1 cellular context compared by ENCODE assay signal in the genomic region with DNA sequence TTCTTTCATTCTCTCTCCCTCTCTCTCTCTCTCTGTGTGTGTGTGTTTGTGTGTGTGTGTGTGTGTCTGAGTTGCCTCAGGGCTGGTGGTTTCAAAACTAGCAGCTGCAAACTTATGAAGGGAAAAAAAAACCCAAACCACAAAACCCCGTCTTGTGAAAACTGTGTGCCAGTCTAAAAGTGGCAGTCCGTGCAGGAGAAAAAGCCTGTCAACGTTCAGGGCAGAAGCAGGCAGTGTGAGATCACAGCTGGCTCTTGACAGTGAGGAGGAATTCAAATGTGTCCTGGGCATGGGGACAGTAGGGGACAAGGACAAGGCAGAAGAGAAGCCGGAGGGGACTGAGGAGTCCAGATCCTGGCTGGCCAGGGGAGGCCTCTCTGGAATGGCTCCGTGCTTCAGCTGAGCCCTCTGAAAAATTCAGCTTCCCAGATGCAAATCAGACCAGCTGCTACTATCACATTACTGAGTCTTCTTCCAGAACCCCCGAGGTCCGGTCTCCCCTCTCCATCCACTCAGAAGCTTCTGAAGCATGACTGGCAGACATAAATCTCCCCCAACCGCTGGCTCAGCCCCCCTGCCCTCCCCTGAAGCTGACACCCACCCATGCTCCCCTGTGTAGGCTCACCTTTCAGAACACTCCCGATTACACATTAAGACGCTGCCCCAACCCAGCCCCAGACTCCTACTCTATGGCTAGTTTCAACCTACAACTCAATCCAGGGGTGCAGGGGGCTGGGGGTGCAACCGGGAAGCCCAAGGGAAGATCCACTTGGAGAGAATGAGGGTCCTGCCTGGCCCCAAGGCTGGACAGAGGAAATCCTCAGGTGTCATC.
TF ChIP-seq lines count a peak whose summit lies in the region.

No MANE protein-coding gene starts in this region.

TF ChIP-seq in GM12878, 131 proteins besides CTCF, POLR2A, EP300 and RAD21 (continued from another document and continues in another):
- no peak for TF ChIP-seq NR2C2 (IDR thresholded peaks at IDR 0.05; ENCODE audit: borderline replicate concordance, control insufficient read depth, insufficient read length, low read depth)
- TF ChIP-seq, protein P1, sequence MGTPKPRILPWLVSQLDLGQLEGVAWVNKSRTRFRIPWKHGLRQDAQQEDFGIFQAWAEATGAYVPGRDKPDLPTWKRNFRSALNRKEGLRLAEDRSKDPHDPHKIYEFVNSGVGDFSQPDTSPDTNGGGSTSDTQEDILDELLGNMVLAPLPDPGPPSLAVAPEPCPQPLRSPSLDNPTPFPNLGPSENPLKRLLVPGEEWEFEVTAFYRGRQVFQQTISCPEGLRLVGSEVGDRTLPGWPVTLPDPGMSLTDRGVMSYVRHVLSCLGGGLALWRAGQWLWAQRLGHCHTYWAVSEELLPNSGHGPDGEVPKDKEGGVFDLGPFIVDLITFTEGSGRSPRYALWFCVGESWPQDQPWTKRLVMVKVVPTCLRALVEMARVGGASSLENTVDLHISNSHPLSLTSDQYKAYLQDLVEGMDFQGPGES (IDR thresholded peaks at IDR 0.05) = no peak
- no peak for TF ChIP-seq YBX1 (IDR thresholded peaks at IDR 0.05)
- peak; percentile 89 for TF ChIP-seq MTA3 (IDR thresholded peaks at IDR 0.05; ENCODE audit: borderline replicate concordance, low read length)
- TF ChIP-seq, protein P2, sequence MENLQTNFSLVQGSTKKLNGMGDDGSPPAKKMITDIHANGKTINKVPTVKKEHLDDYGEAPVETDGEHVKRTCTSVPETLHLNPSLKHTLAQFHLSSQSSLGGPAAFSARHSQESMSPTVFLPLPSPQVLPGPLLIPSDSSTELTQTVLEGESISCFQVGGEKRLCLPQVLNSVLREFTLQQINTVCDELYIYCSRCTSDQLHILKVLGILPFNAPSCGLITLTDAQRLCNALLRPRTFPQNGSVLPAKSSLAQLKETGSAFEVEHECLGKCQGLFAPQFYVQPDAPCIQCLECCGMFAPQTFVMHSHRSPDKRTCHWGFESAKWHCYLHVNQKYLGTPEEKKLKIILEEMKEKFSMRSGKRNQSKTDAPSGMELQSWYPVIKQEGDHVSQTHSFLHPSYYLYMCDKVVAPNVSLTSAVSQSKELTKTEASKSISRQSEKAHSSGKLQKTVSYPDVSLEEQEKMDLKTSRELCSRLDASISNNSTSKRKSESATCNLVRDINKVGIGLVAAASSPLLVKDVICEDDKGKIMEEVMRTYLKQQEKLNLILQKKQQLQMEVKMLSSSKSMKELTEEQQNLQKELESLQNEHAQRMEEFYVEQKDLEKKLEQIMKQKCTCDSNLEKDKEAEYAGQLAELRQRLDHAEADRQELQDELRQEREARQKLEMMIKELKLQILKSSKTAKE (IDR thresholded peaks at IDR 0.05; ENCODE audit: low read depth, poor library complexity, severe bottlenecking) = peak; percentile 76
- TF ChIP-seq, protein P3, sequence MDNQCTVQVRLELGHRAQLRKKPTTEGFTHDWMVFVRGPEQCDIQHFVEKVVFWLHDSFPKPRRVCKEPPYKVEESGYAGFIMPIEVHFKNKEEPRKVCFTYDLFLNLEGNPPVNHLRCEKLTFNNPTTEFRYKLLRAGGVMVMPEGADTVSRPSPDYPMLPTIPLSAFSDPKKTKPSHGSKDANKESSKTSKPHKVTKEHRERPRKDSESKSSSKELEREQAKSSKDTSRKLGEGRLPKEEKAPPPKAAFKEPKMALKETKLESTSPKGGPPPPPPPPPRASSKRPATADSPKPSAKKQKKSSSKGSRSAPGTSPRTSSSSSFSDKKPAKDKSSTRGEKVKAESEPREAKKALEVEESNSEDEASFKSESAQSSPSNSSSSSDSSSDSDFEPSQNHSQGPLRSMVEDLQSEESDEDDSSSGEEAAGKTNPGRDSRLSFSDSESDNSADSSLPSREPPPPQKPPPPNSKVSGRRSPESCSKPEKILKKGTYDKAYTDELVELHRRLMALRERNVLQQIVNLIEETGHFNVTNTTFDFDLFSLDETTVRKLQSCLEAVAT (IDR thresholded peaks at IDR 0.05) = peak; percentile 90
- no peak for TF ChIP-seq POLR2AphosphoS5 (IDR thresholded peaks at IDR 0.05; ENCODE audit: low read length)
- peak; percentile 90 to 91 for TF ChIP-seq IKZF2 (IDR thresholded peaks at IDR 0.05)
- TF ChIP-seq, protein P4, sequence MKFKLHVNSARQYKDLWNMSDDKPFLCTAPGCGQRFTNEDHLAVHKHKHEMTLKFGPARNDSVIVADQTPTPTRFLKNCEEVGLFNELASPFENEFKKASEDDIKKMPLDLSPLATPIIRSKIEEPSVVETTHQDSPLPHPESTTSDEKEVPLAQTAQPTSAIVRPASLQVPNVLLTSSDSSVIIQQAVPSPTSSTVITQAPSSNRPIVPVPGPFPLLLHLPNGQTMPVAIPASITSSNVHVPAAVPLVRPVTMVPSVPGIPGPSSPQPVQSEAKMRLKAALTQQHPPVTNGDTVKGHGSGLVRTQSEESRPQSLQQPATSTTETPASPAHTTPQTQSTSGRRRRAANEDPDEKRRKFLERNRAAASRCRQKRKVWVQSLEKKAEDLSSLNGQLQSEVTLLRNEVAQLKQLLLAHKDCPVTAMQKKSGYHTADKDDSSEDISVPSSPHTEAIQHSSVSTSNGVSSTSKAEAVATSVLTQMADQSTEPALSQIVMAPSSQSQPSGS (IDR thresholded peaks at IDR 0.05; ENCODE audit: low read length) = peak; percentile 71; the same call in 1 of the 2 replicates
- TF ChIP-seq CREB1 (IDR thresholded peaks at IDR 0.05; ENCODE audit: low read depth) = 0 out of 2 replicates have a peak, but pooled peaks have one; percentile 43
- TF ChIP-seq, protein P5, sequence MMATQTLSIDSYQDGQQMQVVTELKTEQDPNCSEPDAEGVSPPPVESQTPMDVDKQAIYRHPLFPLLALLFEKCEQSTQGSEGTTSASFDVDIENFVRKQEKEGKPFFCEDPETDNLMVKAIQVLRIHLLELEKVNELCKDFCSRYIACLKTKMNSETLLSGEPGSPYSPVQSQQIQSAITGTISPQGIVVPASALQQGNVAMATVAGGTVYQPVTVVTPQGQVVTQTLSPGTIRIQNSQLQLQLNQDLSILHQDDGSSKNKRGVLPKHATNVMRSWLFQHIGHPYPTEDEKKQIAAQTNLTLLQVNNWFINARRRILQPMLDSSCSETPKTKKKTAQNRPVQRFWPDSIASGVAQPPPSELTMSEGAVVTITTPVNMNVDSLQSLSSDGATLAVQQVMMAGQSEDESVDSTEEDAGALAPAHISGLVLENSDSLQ (IDR thresholded peaks at IDR 0.05) = peak; percentile 65; the same call in 1 of the 2 replicates
- TF ChIP-seq TCF12 (IDR thresholded peaks at IDR 0.05; ENCODE audit: low read depth, low read length) = peak; percentile 83
- TF ChIP-seq ZSCAN29 (IDR thresholded peaks at IDR 0.05) = no peak
- TF ChIP-seq NR2F1 (conservative IDR thresholded peaks at IDR 0.05) = no peak
- peak; percentile 87 for TF ChIP-seq NFIC (IDR thresholded peaks at IDR 0.05; ENCODE audit: low read depth, low read length)
- TF ChIP-seq SMARCA5 (IDR thresholded peaks at IDR 0.05) = peak; percentile 26; the same call in 1 of the 2 replicates
- TF ChIP-seq, protein P6, sequence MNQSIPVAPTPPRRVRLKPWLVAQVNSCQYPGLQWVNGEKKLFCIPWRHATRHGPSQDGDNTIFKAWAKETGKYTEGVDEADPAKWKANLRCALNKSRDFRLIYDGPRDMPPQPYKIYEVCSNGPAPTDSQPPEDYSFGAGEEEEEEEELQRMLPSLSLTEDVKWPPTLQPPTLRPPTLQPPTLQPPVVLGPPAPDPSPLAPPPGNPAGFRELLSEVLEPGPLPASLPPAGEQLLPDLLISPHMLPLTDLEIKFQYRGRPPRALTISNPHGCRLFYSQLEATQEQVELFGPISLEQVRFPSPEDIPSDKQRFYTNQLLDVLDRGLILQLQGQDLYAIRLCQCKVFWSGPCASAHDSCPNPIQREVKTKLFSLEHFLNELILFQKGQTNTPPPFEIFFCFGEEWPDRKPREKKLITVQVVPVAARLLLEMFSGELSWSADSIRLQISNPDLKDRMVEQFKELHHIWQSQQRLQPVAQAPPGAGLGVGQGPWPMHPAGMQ (IDR thresholded peaks at IDR 0.05; ENCODE audit: borderline replicate concordance) = no peak
- peak; percentile 42; the same call in 1 of the 2 replicates for TF ChIP-seq BCL11A (IDR thresholded peaks at IDR 0.05; ENCODE audit: low read depth, low read length)
- TF ChIP-seq BHLHE40 (IDR thresholded peaks at IDR 0.05; ENCODE audit: borderline replicate concordance in 1 of 2, low read depth in 2 of 2, low read length in 1 of 2) = peak; percentile 50 to 51; a peak in 2 of 4 replicates
- peak; percentile 92 for TF ChIP-seq CBFB (IDR thresholded peaks at IDR 0.05; ENCODE audit: low read depth)
- TF ChIP-seq ZBED1 (IDR thresholded peaks at IDR 0.05; ENCODE audit: borderline replicate concordance) = peak; percentile 60; the same call in 1 of the 2 replicates
- TF ChIP-seq NBN (IDR thresholded peaks at IDR 0.05) = peak; percentile 85
- TF ChIP-seq GABPA (IDR thresholded peaks at IDR 0.05; ENCODE audit: low read depth) = peak; percentile 45; the same call in 1 of the 2 replicates
- TF ChIP-seq TARDBP (IDR thresholded peaks at IDR 0.05; ENCODE audit: borderline replicate concordance) = peak; percentile 19; the same call in 1 of the 2 replicates
- TF ChIP-seq, protein P7, sequence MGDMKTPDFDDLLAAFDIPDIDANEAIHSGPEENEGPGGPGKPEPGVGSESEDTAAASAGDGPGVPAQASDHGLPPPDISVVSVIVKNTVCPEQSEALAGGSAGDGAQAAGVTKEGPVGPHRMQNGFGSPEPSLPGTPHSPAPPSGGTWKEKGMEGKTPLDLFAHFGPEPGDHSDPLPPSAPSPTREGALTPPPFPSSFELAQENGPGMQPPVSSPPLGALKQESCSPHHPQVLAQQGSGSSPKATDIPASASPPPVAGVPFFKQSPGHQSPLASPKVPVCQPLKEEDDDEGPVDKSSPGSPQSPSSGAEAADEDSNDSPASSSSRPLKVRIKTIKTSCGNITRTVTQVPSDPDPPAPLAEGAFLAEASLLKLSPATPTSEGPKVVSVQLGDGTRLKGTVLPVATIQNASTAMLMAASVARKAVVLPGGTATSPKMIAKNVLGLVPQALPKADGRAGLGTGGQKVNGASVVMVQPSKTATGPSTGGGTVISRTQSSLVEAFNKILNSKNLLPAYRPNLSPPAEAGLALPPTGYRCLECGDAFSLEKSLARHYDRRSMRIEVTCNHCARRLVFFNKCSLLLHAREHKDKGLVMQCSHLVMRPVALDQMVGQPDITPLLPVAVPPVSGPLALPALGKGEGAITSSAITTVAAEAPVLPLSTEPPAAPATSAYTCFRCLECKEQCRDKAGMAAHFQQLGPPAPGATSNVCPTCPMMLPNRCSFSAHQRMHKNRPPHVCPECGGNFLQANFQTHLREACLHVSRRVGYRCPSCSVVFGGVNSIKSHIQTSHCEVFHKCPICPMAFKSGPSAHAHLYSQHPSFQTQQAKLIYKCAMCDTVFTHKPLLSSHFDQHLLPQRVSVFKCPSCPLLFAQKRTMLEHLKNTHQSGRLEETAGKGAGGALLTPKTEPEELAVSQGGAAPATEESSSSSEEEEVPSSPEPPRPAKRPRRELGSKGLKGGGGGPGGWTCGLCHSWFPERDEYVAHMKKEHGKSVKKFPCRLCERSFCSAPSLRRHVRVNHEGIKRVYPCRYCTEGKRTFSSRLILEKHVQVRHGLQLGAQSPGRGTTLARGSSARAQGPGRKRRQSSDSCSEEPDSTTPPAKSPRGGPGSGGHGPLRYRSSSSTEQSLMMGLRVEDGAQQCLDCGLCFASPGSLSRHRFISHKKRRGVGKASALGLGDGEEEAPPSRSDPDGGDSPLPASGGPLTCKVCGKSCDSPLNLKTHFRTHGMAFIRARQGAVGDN (IDR thresholded peaks at IDR 0.05) = peak; percentile 58; the same call in 1 of the 2 replicates
- peak; percentile 76 for TF ChIP-seq ATF7 (IDR thresholded peaks at IDR 0.05; ENCODE audit: low read depth)
- no peak for TF ChIP-seq SP1 (IDR thresholded peaks at IDR 0.05; ENCODE audit: low read depth, low read length)
- 0 out of 2 replicates have a peak, but pooled peaks have one; percentile 12 for TF ChIP-seq JUNB (IDR thresholded peaks at IDR 0.05)
- 0 out of 4 replicates have a peak, but pooled peaks of 1 of the 2 experiments have one; percentile 12 for TF ChIP-seq CEBPB (IDR thresholded peaks at IDR 0.05; ENCODE audit: borderline replicate concordance in 1 of 2, low read depth in 2 of 2, low read length in 2 of 2)
- peak; percentile 78 for TF ChIP-seq IRF4 (IDR thresholded peaks at IDR 0.05; ENCODE audit: low read depth, low read length)
- TF ChIP-seq, protein P8, sequence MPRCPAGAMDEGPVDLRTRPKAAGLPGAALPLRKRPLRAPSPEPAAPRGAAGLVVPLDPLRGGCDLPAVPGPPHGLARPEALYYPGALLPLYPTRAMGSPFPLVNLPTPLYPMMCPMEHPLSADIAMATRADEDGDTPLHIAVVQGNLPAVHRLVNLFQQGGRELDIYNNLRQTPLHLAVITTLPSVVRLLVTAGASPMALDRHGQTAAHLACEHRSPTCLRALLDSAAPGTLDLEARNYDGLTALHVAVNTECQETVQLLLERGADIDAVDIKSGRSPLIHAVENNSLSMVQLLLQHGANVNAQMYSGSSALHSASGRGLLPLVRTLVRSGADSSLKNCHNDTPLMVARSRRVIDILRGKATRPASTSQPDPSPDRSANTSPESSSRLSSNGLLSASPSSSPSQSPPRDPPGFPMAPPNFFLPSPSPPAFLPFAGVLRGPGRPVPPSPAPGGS (IDR thresholded peaks at IDR 0.05; ENCODE audit: borderline replicate concordance, insufficient read depth, low read depth, low read length, poor library complexity, severe bottlenecking) = peak; percentile 75
- TF ChIP-seq, protein P9, sequence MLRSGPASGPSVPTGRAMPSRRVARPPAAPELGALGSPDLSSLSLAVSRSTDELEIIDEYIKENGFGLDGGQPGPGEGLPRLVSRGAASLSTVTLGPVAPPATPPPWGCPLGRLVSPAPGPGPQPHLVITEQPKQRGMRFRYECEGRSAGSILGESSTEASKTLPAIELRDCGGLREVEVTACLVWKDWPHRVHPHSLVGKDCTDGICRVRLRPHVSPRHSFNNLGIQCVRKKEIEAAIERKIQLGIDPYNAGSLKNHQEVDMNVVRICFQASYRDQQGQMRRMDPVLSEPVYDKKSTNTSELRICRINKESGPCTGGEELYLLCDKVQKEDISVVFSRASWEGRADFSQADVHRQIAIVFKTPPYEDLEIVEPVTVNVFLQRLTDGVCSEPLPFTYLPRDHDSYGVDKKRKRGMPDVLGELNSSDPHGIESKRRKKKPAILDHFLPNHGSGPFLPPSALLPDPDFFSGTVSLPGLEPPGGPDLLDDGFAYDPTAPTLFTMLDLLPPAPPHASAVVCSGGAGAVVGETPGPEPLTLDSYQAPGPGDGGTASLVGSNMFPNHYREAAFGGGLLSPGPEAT (IDR thresholded peaks at IDR 0.05; ENCODE audit: low read depth) = peak; percentile 80
- TF ChIP-seq HCFC1 (IDR thresholded peaks at IDR 0.05; ENCODE audit: low read length) = no peak
- TF ChIP-seq POU2F2 (IDR thresholded peaks at IDR 0.05; ENCODE audit: borderline replicate concordance, low read depth, low read length) = no peak; the same call in 2 of the 3 replicates
